ENCODE assay signal across 16 cellular contexts in genomic region chr1:78061825-78062523, GRCh38. TPM values are rescaled to one million over a fixed set of nuclear protein-coding genes. Genes with fewer than 3 reads are reported as not detected.
DNase-seq lines count a peak whose midpoint lies in the region; ATAC-seq, FAIRE-seq and TF ChIP-seq lines count a peak whose summit lies in the region.
"Had no signal": no experiment of that assay in that cellular context is flagged by ENCODE, and none has a peak within 500 bp of the region (broad histone marks: within the 10 kb centered on the region; RNA-seq: fewer than 3 reads in every experiment).

No MANE protein-coding gene starts in this region.

- no peaks in the 10 kb centered on the region for H3K9me3 ChIP-seq in mucosa of descending colon
- H3K9me3 ChIP-seq: body of pancreas had no signal

- no peak for TF ChIP-seq CTCF in AG10803 (conservative IDR thresholded peaks at IDR 0.05; ENCODE audit: low read length)
- TF ChIP-seq CTCF in mucosa of descending colon (IDR thresholded peaks at IDR 0.05): no peak

- peak; percentile 75 for DNase-seq in AG10803 (ENCODE audit: low read depth)
- DNase-seq in RCC 7860 (ENCODE audit: low spot score): peak; percentile 20
- DNase-seq in mucosa of descending colon: no peak
- DNase-seq in ACHN: no peak
- DNase-seq in effector CD4-positive, alpha-beta T cell: no peak
- DNase-seq in D341Med (ENCODE audit: low spot score): no peak
- no peak for DNase-seq in CD1c-positive myeloid dendritic cell (ENCODE audit: extremely low spot score)
- DNase-seq: activated CD4-positive, alpha-beta T cell treated with anti-CD3 and anti-CD28 coated beads for 36 hours; body of pancreas; CD8-positive, alpha-beta memory T cell; foreskin melanocyte; NCI-H524 treated with DMSO at 0.1 percent for 48 hours; stimulated activated CD4-positive, alpha-beta T cell treated with anti-CD3 and anti-CD28 coated beads, Interleukin-2, amount 100 ng/mL, for 48 hours; stimulated activated naive CD8-positive, alpha-beta T cell treated with anti-CD3 and anti-CD28 coated beads, Interleukin-15, Interleukin-2, amounts not matched to agents 100 U/mL and 50 U/mL, for 24 hours had no signal

- H3K4me1 ChIP-seq in mucosa of descending colon (ENCODE audit: low read depth): no peaks in the 10 kb centered on the region
- H3K4me1 ChIP-seq: body of pancreas had no signal

- intact Hi-C loops in mucosa of descending colon (cut with DNase I, micrococcal nuclease): no loop called here

- in situ Hi-C loops in ACHN (cut with HindIII; ENCODE audit: low pct_ligation_motif_present, low pct_unique_long_range_greater_than_20kb, low sequenced_read_pairs): no loop called here

- ATAC-seq in esophagus mucosa (peak; percentile 68), mucosa of descending colon (peak; percentile 47)
- ATAC-seq: activated CD4-positive, alpha-beta T cell treated with anti-CD3 and anti-CD28 coated beads for 36 hours; body of pancreas; stimulated activated naive CD8-positive, alpha-beta T cell treated with anti-CD3 and anti-CD28 coated beads, Interleukin-15, Interleukin-2, amounts not matched to agents 100 U/mL and 50 U/mL, for 24 hours had no signal

- H3K36me3 ChIP-seq in mucosa of descending colon (ENCODE audit: low read depth): no peaks in the 10 kb centered on the region

- no peak overlapping the region for H3K4me3 ChIP-seq in AG10803 (ENCODE audit: low read length)
- H3K4me3 ChIP-seq in mucosa of descending colon: no peak overlapping the region
- H3K4me3 ChIP-seq: body of pancreas had no signal

- FAIRE-seq in RCC 7860 (lab: Jason Lieb, UNC): no peak
- FAIRE-seq: HTR-8/SVneo had no signal

RNA-seq across cellular contexts. Expression of gene GIPC2, which starts 16.2 kb away (rescaled TPM):
- total RNA-seq in esophagus mucosa: 1.8 TPM
- total RNA-seq in mucosa of descending colon: 10 to 100 TPM; 12.8 to 34.7 (median 27.9) TPM

RNA-seq across cellular contexts. Expression of gene DNAJB4, which starts 57.2 kb away (rescaled TPM):
- total RNA-seq in esophagus mucosa (11.3 TPM), mucosa of descending colon (10 to 100 TPM; 15.8 to 42.2 (median 19.4) TPM)

Comparison
In these comparisons a context has a peak if more than half of its experiments do, and no peak if none do; other contexts are left out.
1. DNase-seq: peak in AG10803 (single experiment) and RCC 7860 (single experiment); none in mucosa of descending colon (0 of 3), ACHN (single experiment), effector CD4-positive, alpha-beta T cell (single experiment), D341Med (single experiment) and CD1c-positive myeloid dendritic cell (single experiment).